ENCODE assay signal across 1 cellular context in genomic region chr2:231709981-231710750, GRCh38.
TF ChIP-seq lines count a peak whose summit lies in the region.

No MANE protein-coding gene starts in this region.

TF ChIP-seq in HepG2, 621 proteins besides CTCF, POLR2A, EP300 and RAD21 (continued from another document and continues in another):
- TF ChIP-seq ZNF318 (CRISPR knock-in tag; IDR thresholded peaks at IDR 0.05) = peak; percentile 99
- no peak for TF ChIP-seq CREM (IDR thresholded peaks at IDR 0.05)
- TF ChIP-seq CREM (CRISPR knock-in tag; IDR thresholded peaks at IDR 0.05) = no peak
- TF ChIP-seq ZFP36L1 (CRISPR knock-in tag; IDR thresholded peaks at IDR 0.05) = peak; percentile 97
- TF ChIP-seq KLF12 (CRISPR knock-in tag; IDR thresholded peaks at IDR 0.05; ENCODE audit: borderline replicate concordance) = peak; percentile 97
- TF ChIP-seq PHF21A (CRISPR knock-in tag; IDR thresholded peaks at IDR 0.05) = peak; percentile 72
- TF ChIP-seq NFIC (IDR thresholded peaks at IDR 0.05; ENCODE audit: low read length) = no peak
- TF ChIP-seq FLYWCH1 (CRISPR knock-in tag; IDR thresholded peaks at IDR 0.05) = peak; percentile 99
- peak; percentile 82; the same call in 1 of the 2 replicates for TF ChIP-seq ZNF296 (CRISPR knock-in tag; conservative IDR thresholded peaks at IDR 0.05)
- TF ChIP-seq ZNF770 (CRISPR knock-in tag; IDR thresholded peaks at IDR 0.05) = peak; percentile 92
- peak; percentile 96 for TF ChIP-seq ZBTB10 (CRISPR knock-in tag; IDR thresholded peaks at IDR 0.05; ENCODE audit: borderline replicate concordance)
- TF ChIP-seq ETV6 (CRISPR knock-in tag; conservative IDR thresholded peaks at IDR 0.05) = peak; percentile 98
- TF ChIP-seq UBTF (CRISPR knock-in tag; IDR thresholded peaks at IDR 0.05) = peak; percentile 91
- TF ChIP-seq SATB2 (CRISPR knock-in tag; IDR thresholded peaks at IDR 0.05) = peak; percentile 98
- TF ChIP-seq KLF15 (CRISPR knock-in tag; IDR thresholded peaks at IDR 0.05; ENCODE audit: borderline replicate concordance) = peak; percentile 98
- TF ChIP-seq HCFC1 (IDR thresholded peaks at IDR 0.05; ENCODE audit: low read depth, low read length) = peak; percentile 48
- TF ChIP-seq ZNF282 (IDR thresholded peaks at IDR 0.05; ENCODE audit: partially characterized antibody) = no peak
- peak; percentile 51; the same call in 1 of the 2 replicates for TF ChIP-seq MIER2 (CRISPR knock-in tag; IDR thresholded peaks at IDR 0.05)
- TF ChIP-seq ZNF607 (CRISPR knock-in tag; IDR thresholded peaks at IDR 0.05; ENCODE audit: borderline replicate concordance) = peak; percentile 100
- TF ChIP-seq ZNF276 (CRISPR knock-in tag; IDR thresholded peaks at IDR 0.05; ENCODE audit: low read depth) = peak; percentile 99
- TF ChIP-seq ATF4 (CRISPR knock-in tag; IDR thresholded peaks at IDR 0.05) = peak in 1 of 2 experiments; percentile 91; a peak in 3 of 4 replicates
- TF ChIP-seq CREB1 (IDR thresholded peaks at IDR 0.05) = peak; percentile 1; the same call in 1 of the 2 replicates
- TF ChIP-seq CREB1 (CRISPR knock-in tag; IDR thresholded peaks at IDR 0.05) = no peak
- peak; percentile 98 for TF ChIP-seq ZNF788 (CRISPR knock-in tag; IDR thresholded peaks at IDR 0.05; ENCODE audit: borderline replicate concordance)
- peak; percentile 100 for TF ChIP-seq MEIS2 (CRISPR knock-in tag; IDR thresholded peaks at IDR 0.05)
- TF ChIP-seq ZMAT5 (CRISPR knock-in tag; IDR thresholded peaks at IDR 0.05; ENCODE audit: borderline replicate concordance, low read depth) = peak; percentile 89; the same call in 1 of the 2 replicates
- no peak for TF ChIP-seq TEAD3 (CRISPR knock-in tag; optimal IDR thresholded peaks at IDR 0.05; ENCODE audit: borderline replicate concordance)
- TF ChIP-seq ZNF580 (CRISPR knock-in tag; IDR thresholded peaks at IDR 0.05; ENCODE audit: borderline replicate concordance, low read depth) = peak; percentile 99; the same call in 1 of the 2 replicates
- TF ChIP-seq AKAP8 (CRISPR knock-in tag; IDR thresholded peaks at IDR 0.05) = peak; percentile 100
- TF ChIP-seq HMG20B (CRISPR knock-in tag; conservative IDR thresholded peaks at IDR 0.05) = no peak
- peak; percentile 98 for TF ChIP-seq ZNF234 (CRISPR knock-in tag; conservative IDR thresholded peaks at IDR 0.05)
- TF ChIP-seq RFX5 (IDR thresholded peaks at IDR 0.05; ENCODE audit: low read depth, low read length) = no peak
- TF ChIP-seq THAP7 (CRISPR knock-in tag; IDR thresholded peaks at IDR 0.05) = peak; percentile 99
